ENCODE assay signal across 1 cellular context in genomic region chr11:29093416-29093815, GRCh38.
TF ChIP-seq lines count a peak whose summit lies in the region.

No MANE protein-coding gene starts in this region.

TF ChIP-seq in IMR-90, 13 proteins besides CTCF, POLR2A, EP300 and RAD21 (continued from another document):
- TF ChIP-seq ELK1 (IDR thresholded peaks at IDR 0.05; ENCODE audit: borderline replicate concordance, low read depth, low read length) (no peak), CHD1 (IDR thresholded peaks at IDR 0.05; ENCODE audit: low read depth, low read length) (no peak), MAFK (IDR thresholded peaks at IDR 0.05; ENCODE audit: low read depth, low read length) (no peak), RFX5 (IDR thresholded peaks at IDR 0.05; ENCODE audit: low read depth, low read length) (no peak), MAZ (IDR thresholded peaks at IDR 0.05; ENCODE audit: borderline replicate concordance, low read depth, low read length) (no peak), RCOR1 (IDR thresholded peaks at IDR 0.05; ENCODE audit: insufficient replicate concordance, low read length) (no peak), MXI1 (IDR thresholded peaks at IDR 0.05; ENCODE audit: borderline replicate concordance, low read depth, low read length) (no peak), CEBPB (IDR thresholded peaks at IDR 0.05; ENCODE audit: low read depth, low read length) (no peak)
- TF ChIP-seq, protein P1, sequence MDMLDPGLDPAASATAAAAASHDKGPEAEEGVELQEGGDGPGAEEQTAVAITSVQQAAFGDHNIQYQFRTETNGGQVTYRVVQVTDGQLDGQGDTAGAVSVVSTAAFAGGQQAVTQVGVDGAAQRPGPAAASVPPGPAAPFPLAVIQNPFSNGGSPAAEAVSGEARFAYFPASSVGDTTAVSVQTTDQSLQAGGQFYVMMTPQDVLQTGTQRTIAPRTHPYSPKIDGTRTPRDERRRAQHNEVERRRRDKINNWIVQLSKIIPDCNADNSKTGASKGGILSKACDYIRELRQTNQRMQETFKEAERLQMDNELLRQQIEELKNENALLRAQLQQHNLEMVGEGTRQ (IDR thresholded peaks at IDR 0.05; ENCODE audit: low read depth, low read length), result no peak
